ENCODE assay signal across 9 cellular contexts in genomic region chr16:20708129-20708528, GRCh38. TPM values are rescaled to one million over a fixed set of nuclear protein-coding genes. Genes with fewer than 3 reads are reported as not detected.
DNase-seq lines count a peak whose midpoint lies in the region; ATAC-seq, FAIRE-seq and TF ChIP-seq lines count a peak whose summit lies in the region.
"Not testable (repeated sequence)": the region's sequence is repeated elsewhere in the genome, so short reads cannot be mapped to it uniquely, and the experiment has no call there.
"Had no signal": no experiment of that assay in that cellular context is flagged by ENCODE, and none has a peak within 500 bp of the region (broad histone marks: within the 10 kb centered on the region; RNA-seq: fewer than 3 reads in every experiment).

No MANE protein-coding gene starts in this region.

- not testable (repeated sequence) for H3K9ac ChIP-seq in K562 (ENCODE audit: insufficient read depth in 1 of 2, low read depth in 2 of 2, low read length in 2 of 2)

- not testable (repeated sequence) for H3K4me1 ChIP-seq in K562 (replicated peaks in 1 of 2; ENCODE audit: control insufficient read depth in 2 of 2, insufficient read depth in 2 of 2, low read length in 2 of 2); right lobe of liver; upper lobe of right lung

- not testable (repeated sequence) for BruUV-seq in K562 (replicated peaks; lab: Mats Ljungman, UMichigan)

- H3K27me3 ChIP-seq in HL-60 (ENCODE audit: insufficient read depth, poor library complexity, severe bottlenecking); K562 (ENCODE audit: control insufficient read depth in 2 of 2, insufficient read depth in 2 of 2, low read length in 2 of 2); right lobe of liver; upper lobe of right lung: not testable (repeated sequence)

- ATAC-seq in K562 = peak; percentile 54
- peak in 3 of 4 donors; percentile 44 to 49 (median 48) for ATAC-seq in right lobe of liver
- ATAC-seq in upper lobe of right lung = not testable (repeated sequence)

- DNase-seq in ELR (ENCODE audit: low read depth) (peak; percentile 15), HL-60 (ENCODE audit: low read depth in 1 of 2, low spot score in 1 of 2) (peak; percentile 10 to 31), NCI-H2171 treated with DMSO at 0.1 percent for 48 hours (lab: John Stamatoyannopoulos, UW) (peak; percentile 1), RPMI8226 (peak; percentile 30), K562 (ENCODE audit: extremely low read depth in 1 of 4, low spot score in 3 of 4) (peak in 1 of 4 experiments; percentile 61), fibroblast of villous mesenchyme (ENCODE audit: low read depth) (peak; percentile 16)
- not testable (repeated sequence) for DNase-seq in right lobe of liver, upper lobe of right lung

- TF ChIP-seq CTCF in HL-60 (IDR thresholded peaks at IDR 0.05; ENCODE audit: insufficient read depth, low read length) (peak; percentile 5), K562 (IDR thresholded peaks at IDR 0.05 in 2 of 3, conservative IDR thresholded peaks at IDR 0.05 in 1 of 3; ENCODE audit: insufficient read depth in 2 of 3, low read depth in 1 of 3, low read length in 3 of 3) (peak; percentile 41 to 70 (median 47); a peak in 4 of 6 replicates), right lobe of liver (IDR thresholded peaks at IDR 0.05) (peak; percentile 28 to 48 (median 40)), upper lobe of right lung (IDR thresholded peaks at IDR 0.05) (peak; percentile 38)
- TF ChIP-seq CTCF in fibroblast of villous mesenchyme (IDR thresholded peaks at IDR 0.05; ENCODE audit: insufficient read depth, low read depth, low read length) = not testable (repeated sequence)

- TF ChIP-seq RAD21 in K562 (CRISPR knock-in tag; conservative IDR thresholded peaks at IDR 0.05 in 1 of 2, IDR thresholded peaks at IDR 0.05 in 1 of 2) = peak; percentile 47 to 70

- not testable (repeated sequence) for H2AFZ ChIP-seq in K562 (ENCODE audit: low read depth, low read length)

- H3K4me3 ChIP-seq in HL-60 (replicated peaks; ENCODE audit: insufficient read depth, low read length); K562; fibroblast of villous mesenchyme (ENCODE audit: low read depth, low read length); right lobe of liver; upper lobe of right lung: not testable (repeated sequence)

- in situ Hi-C loops in K562 (cut with MboI) = not testable (repeated sequence)

- not testable (repeated sequence) for H3K36me3 ChIP-seq in K562 (ENCODE audit: control insufficient read depth, insufficient read depth, low read length); right lobe of liver; upper lobe of right lung

- FAIRE-seq in K562 (lab: Jason Lieb, UNC) = peak; percentile 73

- H3K79me2 ChIP-seq in K562 (ENCODE audit: control insufficient read depth, insufficient read depth, low read length) = not testable (repeated sequence)

- intact Hi-C loops in K562 (cut with micrococcal nuclease) = loop anchor here (2.0 kb wide), 1 partner anchor 155 kb away; no protein-coding TSS in a partner anchor
- intact Hi-C loops in right lobe of liver (cut with DNase I); upper lobe of right lung (cut with DNase I): not testable (repeated sequence)

- WGBS in K562 (ENCODE audit: insufficient coverage, low coverage, missing lambda C conversion rate) = 27% methylated on average over 3 of the region's 3 CpGs
- 13% methylated on average over 3 of the region's 3 CpGs for WGBS in right lobe of liver (ENCODE audit: insufficient coverage, low coverage, low lambda C conversion rate, missing lambda C conversion rate)

- CTCF ChIA-PET in K562 (lab: Yijun Ruan, JAX; ENCODE audit: low intra/inter-chr PET ratio) = interaction anchor here (0.6 to 0.7 kb wide), 2 partner anchors 24 to 323 kb away, joined by 3 read pairs; no protein-coding TSS in a partner anchor

- H3K9me3 ChIP-seq in K562 (replicated peaks; ENCODE audit: control insufficient read depth, insufficient read depth, low read depth, low read length); right lobe of liver; upper lobe of right lung: not testable (repeated sequence)

- not testable (repeated sequence) for TF ChIP-seq EP300 in K562 (IDR thresholded peaks at IDR 0.05; ENCODE audit: low read length)

- not testable (repeated sequence) for TF ChIP-seq POLR2A in K562 (conservative IDR thresholded peaks at IDR 0.05); right lobe of liver (IDR thresholded peaks at IDR 0.05)

- H3K27ac ChIP-seq in HL-60 (replicated peaks); K562 (ENCODE audit: extremely low read depth, low read depth, low read length); right lobe of liver; upper lobe of right lung: not testable (repeated sequence)

- H4K20me1 ChIP-seq in K562 (replicated peaks; ENCODE audit: control insufficient read depth, insufficient read depth, low read length) = not testable (repeated sequence)

- POLR2A ChIA-PET in K562 (lab: Yijun Ruan, JAX) = interaction anchor here (0.9 to 1.1 kb wide), 2 partner anchors 13 kb away, joined by 3 to 4 read pairs; no protein-coding TSS in a partner anchor

- H3K4me2 ChIP-seq in K562 (ENCODE audit: insufficient read depth, low read length) = not testable (repeated sequence)

- not testable (repeated sequence) for H3K9me1 ChIP-seq in K562 (ENCODE audit: control insufficient read depth, insufficient read depth, low read length)

RNA-seq across cellular contexts. Expression of gene ACSM1, which starts 10.6 kb away (rescaled TPM):
- total RNA-seq in K562 (2011; cell fraction: chromatin; rRNA removed; ENCODE audit: low replicate concordance) = 0.49 and 0.53 TPM in 2 replicates
- total RNA-seq in K562 (2011; cell fraction: nucleolus; rRNA removed) = 0.39 TPM in 1 of 2 replicates, not detected in the other
- 0.22 and 0.38 TPM in 2 replicates for total RNA-seq in K562 (2011; cell fraction: nucleoplasm; rRNA removed)
- total RNA-seq in K562 (2014; rRNA removed) (0.09 and 0.37 TPM in 2 replicates), K562 (2014; rRNA removed; fragmentation: Illumina TruSeq; extraction: Trizol) (0.25 and 0.29 TPM in 2 replicates), K562 (2015; rRNA removed; fragmentation: Illumina TruSeq; extraction: Trizol) (0.18 TPM in 1 of 2 replicates, not detected in the other), K562 (2021) (0.20 and 0.24 TPM in 2 replicates), fibroblast of villous mesenchyme (not detected in 2 replicates), right lobe of liver (10 to 100 TPM in 1 of 6 experiments, 1 to 10 TPM in 4, under 1 TPM in 1; 0.90 to 11.1 (median 1.6) TPM), upper lobe of right lung (0.52 TPM)
- polyA plus RNA-seq in K562 (2011; rRNA removed) (0.50 and 1.9 TPM in 2 replicates), K562 (2014; fragmentation: Illumina TruSeq; extraction: Trizol) (0.15 and 0.28 TPM in 2 replicates), K562 (2014; fragmentation: Nextera tagmentation; extraction: Ambion mirVana) (under 1 TPM; 0.08 to 0.23 TPM), K562 (2014; rRNA removed) (0.11 and 0.16 TPM in 2 replicates)
- 1.1 and 2.1 TPM in 2 replicates for polyA plus RNA-seq in K562 (2011; cell fraction: cytosol; rRNA removed)
- 0.68 and 1.9 TPM in 2 replicates for polyA plus RNA-seq in K562 (2011; cell fraction: nucleus; rRNA removed)
- polyA plus RNA-seq in K562 (2012) = 0.22 and 2.0 TPM in 2 replicates
- polyA minus RNA-seq in K562 (2011; rRNA and poly(A)+ RNA removed) = 0.70 and 0.99 TPM in 2 replicates
- not detected in 2 replicates for polyA minus RNA-seq in K562 (2011; cell fraction: cytosol; rRNA and poly(A)+ RNA removed)
- polyA minus RNA-seq in K562 (2011; cell fraction: nucleus; rRNA and poly(A)+ RNA removed) = 0.67 TPM in 1 of 2 replicates, not detected in the other
- polyA plus RNA-seq: neural cell had no signal

RNA-seq across cellular contexts. Expression of gene THUMPD1, which starts 33.5 kb away (rescaled TPM):
- 40.9 and 98.8 TPM in 2 replicates for total RNA-seq in K562 (2011; cell fraction: chromatin; rRNA removed; ENCODE audit: low replicate concordance)
- 43.0 and 43.4 TPM in 2 replicates for total RNA-seq in K562 (2011; cell fraction: nucleolus; rRNA removed)
- 37.9 and 44.9 TPM in 2 replicates for total RNA-seq in K562 (2011; cell fraction: nucleoplasm; rRNA removed)
- total RNA-seq in K562 (2014; rRNA removed) = 64.0 and 89.4 TPM in 2 replicates
- total RNA-seq in K562 (2014; rRNA removed; fragmentation: Illumina TruSeq; extraction: Trizol) = 77.5 and 94.0 TPM in 2 replicates
- 92.6 and 101 TPM in 2 replicates for total RNA-seq in K562 (2015; rRNA removed; fragmentation: Illumina TruSeq; extraction: Trizol)
- 53.6 and 56.8 TPM in 2 replicates for total RNA-seq in K562 (2021)
- 42.2 and 42.7 TPM in 2 replicates for polyA plus RNA-seq in K562 (2011; rRNA removed)
- polyA plus RNA-seq in K562 (2011; cell fraction: cytosol; rRNA removed) = 55.6 and 89.3 TPM in 2 replicates
- polyA plus RNA-seq in K562 (2011; cell fraction: nucleus; rRNA removed) = 31.3 and 35.5 TPM in 2 replicates
- 31.6 and 37.8 TPM in 2 replicates for polyA plus RNA-seq in K562 (2012)
- polyA plus RNA-seq in K562 (2014; fragmentation: Illumina TruSeq; extraction: Trizol) = 54.0 and 57.4 TPM in 2 replicates
- 10 to 100 TPM; 37.8 to 41.0 TPM for polyA plus RNA-seq in K562 (2014; fragmentation: Nextera tagmentation; extraction: Ambion mirVana)
- 53.3 and 54.8 TPM in 2 replicates for polyA plus RNA-seq in K562 (2014; rRNA removed)
- polyA minus RNA-seq in K562 (2011; rRNA and poly(A)+ RNA removed) = 85.1 and 110 TPM in 2 replicates
- polyA minus RNA-seq in K562 (2011; cell fraction: cytosol; rRNA and poly(A)+ RNA removed) = 48.6 and 51.1 TPM in 2 replicates
- 82.7 and 131 TPM in 2 replicates for polyA minus RNA-seq in K562 (2011; cell fraction: nucleus; rRNA and poly(A)+ RNA removed)
- total RNA-seq in fibroblast of villous mesenchyme = 69.6 and 74.7 TPM in 2 replicates
- 10 to 100 TPM; 13.5 to 26.4 (median 16.5) TPM for total RNA-seq in right lobe of liver
- 40.7 TPM for total RNA-seq in upper lobe of right lung

RNA-seq across cellular contexts. Expression of gene ACSM3, which starts 55.7 kb away (rescaled TPM):
- total RNA-seq in K562 (2011; cell fraction: chromatin; rRNA removed; ENCODE audit: low replicate concordance) = 33.7 and 78.4 TPM in 2 replicates
- total RNA-seq in K562 (2011; cell fraction: nucleolus; rRNA removed) = 21.3 and 38.4 TPM in 2 replicates
- total RNA-seq in K562 (2011; cell fraction: nucleoplasm; rRNA removed) = 43.1 and 57.8 TPM in 2 replicates
- total RNA-seq in K562 (2014; rRNA removed) (97.2 and 112 TPM in 2 replicates), K562 (2014; rRNA removed; fragmentation: Illumina TruSeq; extraction: Trizol) (182 and 199 TPM in 2 replicates), K562 (2015; rRNA removed; fragmentation: Illumina TruSeq; extraction: Trizol) (392 and 420 TPM in 2 replicates), K562 (2021) (128 and 134 TPM in 2 replicates), fibroblast of villous mesenchyme (0.32 and 0.86 TPM in 2 replicates), right lobe of liver (100 to 1,000 TPM in 1 of 6 experiments, 10 to 100 TPM in 5; 24.5 to 109 (median 57.9) TPM), upper lobe of right lung (34.3 TPM)
- polyA plus RNA-seq in K562 (2011; rRNA removed) (146 and 714 TPM in 2 replicates), K562 (2014; fragmentation: Illumina TruSeq; extraction: Trizol) (167 and 204 TPM in 2 replicates), K562 (2014; fragmentation: Nextera tagmentation; extraction: Ambion mirVana) (100 to 1,000 TPM; 198 to 259 TPM), K562 (2014; rRNA removed) (144 and 177 TPM in 2 replicates)
- polyA plus RNA-seq in K562 (2011; cell fraction: cytosol; rRNA removed) = 70.4 and 575 TPM in 2 replicates
- polyA plus RNA-seq in K562 (2011; cell fraction: nucleus; rRNA removed) = 74.5 and 364 TPM in 2 replicates
- polyA plus RNA-seq in K562 (2012) = 318 and 712 TPM in 2 replicates
- 85.9 and 521 TPM in 2 replicates for polyA minus RNA-seq in K562 (2011; rRNA and poly(A)+ RNA removed)
- 40.1 and 172 TPM in 2 replicates for polyA minus RNA-seq in K562 (2011; cell fraction: cytosol; rRNA and poly(A)+ RNA removed)
- 35.1 and 255 TPM in 2 replicates for polyA minus RNA-seq in K562 (2011; cell fraction: nucleus; rRNA and poly(A)+ RNA removed)

Comparison
In these comparisons a context has a peak if more than half of its experiments do, and no peak if none do; other contexts are left out.
1. RNA of gene ACSM3, which starts 55.7 kb away (total RNA-seq): 21.3 to 420 TPM in K562, 24.5 to 109 TPM in right lobe of liver and 34.3 TPM in upper lobe of right lung (single experiment); 0.32 to 0.86 TPM in fibroblast of villous mesenchyme; every median in the first group is over 10 times any median in the second.